Comparison of ENCODE assay signal across 1 cellular context in the genomic region with DNA sequence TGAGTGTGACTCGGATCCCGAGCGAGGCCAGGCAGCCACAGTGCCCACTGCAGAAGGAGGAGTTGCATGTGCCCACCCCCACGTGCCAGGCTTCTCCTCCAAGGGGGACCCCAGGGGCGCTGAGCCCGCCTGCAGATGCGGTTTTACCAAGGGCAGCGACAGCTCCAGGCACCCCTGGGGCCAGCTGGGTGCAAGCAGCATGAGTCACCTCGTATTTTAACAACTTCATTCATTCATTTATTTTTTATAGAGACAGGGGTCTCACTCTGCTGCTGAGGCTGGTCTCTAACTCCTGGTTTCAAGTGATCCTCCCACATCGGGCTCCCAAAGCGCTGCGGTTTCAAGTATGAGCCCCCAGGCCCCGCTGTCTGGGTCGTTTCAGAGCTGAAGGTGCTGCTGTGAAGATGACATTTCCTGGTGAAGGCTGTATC.
TF ChIP-seq lines count a peak whose summit lies in the region.

No MANE protein-coding gene starts in this region.

TF ChIP-seq in HepG2, 621 proteins besides CTCF, POLR2A, EP300 and RAD21 (continued from another document):
- TF ChIP-seq, protein P1, sequence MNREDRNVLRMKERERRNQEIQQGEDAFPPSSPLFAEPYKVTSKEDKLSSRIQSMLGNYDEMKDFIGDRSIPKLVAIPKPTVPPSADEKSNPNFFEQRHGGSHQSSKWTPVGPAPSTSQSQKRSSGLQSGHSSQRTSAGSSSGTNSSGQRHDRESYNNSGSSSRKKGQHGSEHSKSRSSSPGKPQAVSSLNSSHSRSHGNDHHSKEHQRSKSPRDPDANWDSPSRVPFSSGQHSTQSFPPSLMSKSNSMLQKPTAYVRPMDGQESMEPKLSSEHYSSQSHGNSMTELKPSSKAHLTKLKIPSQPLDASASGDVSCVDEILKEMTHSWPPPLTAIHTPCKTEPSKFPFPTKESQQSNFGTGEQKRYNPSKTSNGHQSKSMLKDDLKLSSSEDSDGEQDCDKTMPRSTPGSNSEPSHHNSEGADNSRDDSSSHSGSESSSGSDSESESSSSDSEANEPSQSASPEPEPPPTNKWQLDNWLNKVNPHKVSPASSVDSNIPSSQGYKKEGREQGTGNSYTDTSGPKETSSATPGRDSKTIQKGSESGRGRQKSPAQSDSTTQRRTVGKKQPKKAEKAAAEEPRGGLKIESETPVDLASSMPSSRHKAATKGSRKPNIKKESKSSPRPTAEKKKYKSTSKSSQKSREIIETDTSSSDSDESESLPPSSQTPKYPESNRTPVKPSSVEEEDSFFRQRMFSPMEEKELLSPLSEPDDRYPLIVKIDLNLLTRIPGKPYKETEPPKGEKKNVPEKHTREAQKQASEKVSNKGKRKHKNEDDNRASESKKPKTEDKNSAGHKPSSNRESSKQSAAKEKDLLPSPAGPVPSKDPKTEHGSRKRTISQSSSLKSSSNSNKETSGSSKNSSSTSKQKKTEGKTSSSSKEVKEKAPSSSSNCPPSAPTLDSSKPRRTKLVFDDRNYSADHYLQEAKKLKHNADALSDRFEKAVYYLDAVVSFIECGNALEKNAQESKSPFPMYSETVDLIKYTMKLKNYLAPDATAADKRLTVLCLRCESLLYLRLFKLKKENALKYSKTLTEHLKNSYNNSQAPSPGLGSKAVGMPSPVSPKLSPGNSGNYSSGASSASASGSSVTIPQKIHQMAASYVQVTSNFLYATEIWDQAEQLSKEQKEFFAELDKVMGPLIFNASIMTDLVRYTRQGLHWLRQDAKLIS (CRISPR knock-in tag; IDR thresholded peaks at IDR 0.05) = no peak
- no peak for TF ChIP-seq POLR2G (IDR thresholded peaks at IDR 0.05; ENCODE audit: low read depth, low read length)
- no peak for TF ChIP-seq MBD4 (IDR thresholded peaks at IDR 0.05; ENCODE audit: borderline replicate concordance, low read length)
- TF ChIP-seq MXI1 (IDR thresholded peaks at IDR 0.05; ENCODE audit: borderline replicate concordance, low read depth, low read length) = no peak
- TF ChIP-seq, protein P2, sequence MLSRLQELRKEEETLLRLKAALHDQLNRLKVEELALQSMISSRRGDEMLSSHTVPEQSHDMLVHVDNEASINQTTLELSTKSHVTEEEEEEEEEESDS (CRISPR knock-in tag; IDR thresholded peaks at IDR 0.05; ENCODE audit: borderline replicate concordance) = no peak
- no peak for TF ChIP-seq MEIS1 (CRISPR knock-in tag; IDR thresholded peaks at IDR 0.05; ENCODE audit: borderline replicate concordance)
- TF ChIP-seq NFYB (CRISPR knock-in tag; IDR thresholded peaks at IDR 0.05) = no peak
- TF ChIP-seq, protein P3, sequence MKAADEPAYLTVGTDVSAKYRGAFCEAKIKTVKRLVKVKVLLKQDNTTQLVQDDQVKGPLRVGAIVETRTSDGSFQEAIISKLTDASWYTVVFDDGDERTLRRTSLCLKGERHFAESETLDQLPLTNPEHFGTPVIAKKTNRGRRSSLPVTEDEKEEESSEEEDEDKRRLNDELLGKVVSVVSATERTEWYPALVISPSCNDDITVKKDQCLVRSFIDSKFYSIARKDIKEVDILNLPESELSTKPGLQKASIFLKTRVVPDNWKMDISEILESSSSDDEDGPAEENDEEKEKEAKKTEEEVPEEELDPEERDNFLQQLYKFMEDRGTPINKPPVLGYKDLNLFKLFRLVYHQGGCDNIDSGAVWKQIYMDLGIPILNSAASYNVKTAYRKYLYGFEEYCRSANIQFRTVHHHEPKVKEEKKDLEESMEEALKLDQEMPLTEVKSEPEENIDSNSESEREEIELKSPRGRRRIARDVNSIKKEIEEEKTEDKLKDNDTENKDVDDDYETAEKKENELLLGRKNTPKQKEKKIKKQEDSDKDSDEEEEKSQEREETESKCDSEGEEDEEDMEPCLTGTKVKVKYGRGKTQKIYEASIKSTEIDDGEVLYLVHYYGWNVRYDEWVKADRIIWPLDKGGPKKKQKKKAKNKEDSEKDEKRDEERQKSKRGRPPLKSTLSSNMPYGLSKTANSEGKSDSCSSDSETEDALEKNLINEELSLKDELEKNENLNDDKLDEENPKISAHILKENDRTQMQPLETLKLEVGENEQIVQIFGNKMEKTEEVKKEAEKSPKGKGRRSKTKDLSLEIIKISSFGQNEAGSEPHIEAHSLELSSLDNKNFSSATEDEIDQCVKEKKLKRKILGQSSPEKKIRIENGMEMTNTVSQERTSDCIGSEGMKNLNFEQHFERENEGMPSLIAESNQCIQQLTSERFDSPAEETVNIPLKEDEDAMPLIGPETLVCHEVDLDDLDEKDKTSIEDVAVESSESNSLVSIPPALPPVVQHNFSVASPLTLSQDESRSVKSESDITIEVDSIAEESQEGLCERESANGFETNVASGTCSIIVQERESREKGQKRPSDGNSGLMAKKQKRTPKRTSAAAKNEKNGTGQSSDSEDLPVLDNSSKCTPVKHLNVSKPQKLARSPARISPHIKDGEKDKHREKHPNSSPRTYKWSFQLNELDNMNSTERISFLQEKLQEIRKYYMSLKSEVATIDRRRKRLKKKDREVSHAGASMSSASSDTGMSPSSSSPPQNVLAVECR (CRISPR knock-in tag; IDR thresholded peaks at IDR 0.05; ENCODE audit: borderline replicate concordance) = no peak
